Comparison of ENCODE assay signal across 22 cellular contexts in genomic region chr7:105699568-105700236, GRCh38.
"Had no signal": no experiment of that assay in that cellular context is flagged by ENCODE, and none has a peak within 500 bp of the region (broad histone marks: within the 10 kb centered on the region; RNA-seq: fewer than 3 reads in every experiment).

No MANE protein-coding gene starts in this region.

- DNase-seq: activated B cell treated with CpG ODN at 0.5 μM for 24 hours; activated CD4-positive, alpha-beta T cell treated with anti-CD3 and anti-CD28 coated beads for 1 hour; activated CD4-positive, alpha-beta T cell treated with anti-CD3 and anti-CD28 coated beads, Interleukin-2, amount 10 ng/mL, durations not matched to agents 24 days and 14 days; activated CD4-positive, alpha-beta T cell treated with anti-CD3 and anti-CD28 coated beads, Interleukin-2, amount 50 U/mL, for 48 hours; activated CD8-positive, alpha-beta memory T cell treated with anti-CD3 and anti-CD28 coated beads, Interleukin-2, amount 10 ng/mL, durations not matched to agents 7 days and 5 days; activated effector memory CD4-positive, alpha-beta T cell treated with anti-CD3 and anti-CD28 coated beads, Interleukin-2, amount 50 U/mL, for 16 hours; activated naive CD4-positive, alpha-beta T cell treated with anti-CD3 and anti-CD28 coated beads for 36 hours; activated naive CD8-positive, alpha-beta T cell treated with anti-CD3 and anti-CD28 coated beads, Interleukin-2, amount 10 ng/mL, durations not matched to agents 7 days and 5 days; activated T-cell treated with anti-CD3 and anti-CD28 coated beads, Interleukin-2, amount 50 U/mL, for 24 hours; adrenal gland; anterior cingulate cortex; Kasumi-1; NCI-H1105 treated with DMSO at 0.1 percent for 48 hours; NCI-H1436 treated with DMSO at 0.1 percent for 48 hours; NCI-H187; NCI-H2081; NCI-H510A treated with DMSO at 0.1 percent for 48 hours; PC-9; SHP77 treated with DMSO at 0.1 percent for 48 hours; T-helper 9 cell had no signal

- ATAC-seq: activated CD8-positive, alpha-beta memory T cell treated with anti-CD3 and anti-CD28 coated beads, Interleukin-2, amount 10 ng/mL, durations not matched to agents 7 days and 5 days had no signal

- H3K4me1 ChIP-seq: adrenal gland, breast epithelium had no signal

- H3K4me1 Mint-ChIP-seq: activated B cell treated with CpG ODN at 0.5 μM for 24 hours; activated CD8-positive, alpha-beta memory T cell treated with anti-CD3 and anti-CD28 coated beads, Interleukin-2, amount 10 ng/mL, durations not matched to agents 7 days and 5 days; activated naive CD8-positive, alpha-beta T cell treated with anti-CD3 and anti-CD28 coated beads, Interleukin-2, amount 10 ng/mL, durations not matched to agents 7 days and 5 days had no signal

- H3K36me3 ChIP-seq: adrenal gland, breast epithelium had no signal

- H3K36me3 Mint-ChIP-seq: activated CD8-positive, alpha-beta memory T cell treated with anti-CD3 and anti-CD28 coated beads, Interleukin-2, amount 10 ng/mL, durations not matched to agents 7 days and 5 days had no signal

- H3K27me3 ChIP-seq: adrenal gland, breast epithelium had no signal

- H3K27ac Mint-ChIP-seq: activated B cell treated with CpG ODN at 0.5 μM for 24 hours; activated CD4-positive, alpha-beta T cell treated with anti-CD3 and anti-CD28 coated beads, Interleukin-2, amount 10 ng/mL, durations not matched to agents 24 days and 14 days; activated CD8-positive, alpha-beta memory T cell treated with anti-CD3 and anti-CD28 coated beads, Interleukin-2, amount 10 ng/mL, durations not matched to agents 7 days and 5 days; activated naive CD4-positive, alpha-beta T cell treated with anti-CD3 and anti-CD28 coated beads for 36 hours; activated naive CD8-positive, alpha-beta T cell treated with anti-CD3 and anti-CD28 coated beads, Interleukin-2, amount 10 ng/mL, durations not matched to agents 7 days and 5 days; activated T-cell treated with anti-CD3 and anti-CD28 coated beads, Interleukin-2, amount 50 U/mL, for 24 hours; T-helper 1 cell treated with Interleukin-12 subunit alpha and Interleukin-12 subunit beta and Interleukin-4 antibody, amounts not matched to agents 30 μg/mL and 1 μg/mL, for 36 hours had no signal

- H3K4me3 Mint-ChIP-seq: activated B cell treated with CpG ODN at 0.5 μM for 24 hours; activated CD4-positive, alpha-beta T cell treated with anti-CD3 and anti-CD28 coated beads, Interleukin-2, amount 10 ng/mL, durations not matched to agents 24 days and 14 days; activated CD8-positive, alpha-beta memory T cell treated with anti-CD3 and anti-CD28 coated beads, Interleukin-2, amount 10 ng/mL, durations not matched to agents 7 days and 5 days; activated naive CD4-positive, alpha-beta T cell treated with anti-CD3 and anti-CD28 coated beads for 36 hours; activated naive CD8-positive, alpha-beta T cell treated with anti-CD3 and anti-CD28 coated beads, Interleukin-2, amount 10 ng/mL, durations not matched to agents 7 days and 5 days; activated T-cell treated with anti-CD3 and anti-CD28 coated beads, Interleukin-2, amount 50 U/mL, for 24 hours; T-helper 1 cell treated with Interleukin-12 subunit alpha and Interleukin-12 subunit beta and Interleukin-4 antibody, amounts not matched to agents 30 μg/mL and 1 μg/mL, for 36 hours had no signal

- H3K9me3 Mint-ChIP-seq: activated B cell treated with CpG ODN at 0.5 μM for 24 hours; activated CD4-positive, alpha-beta T cell treated with anti-CD3 and anti-CD28 coated beads, Interleukin-2, amount 10 ng/mL, durations not matched to agents 24 days and 14 days; T-helper 1 cell treated with Interleukin-12 subunit alpha and Interleukin-12 subunit beta and Interleukin-4 antibody, amounts not matched to agents 30 μg/mL and 1 μg/mL, for 36 hours had no signal

- H3K4me2 ChIP-seq: PC-9 had no signal

- H3K27me3 Mint-ChIP-seq: activated B cell treated with CpG ODN at 0.5 μM for 24 hours; activated CD4-positive, alpha-beta T cell treated with anti-CD3 and anti-CD28 coated beads, Interleukin-2, amount 10 ng/mL, durations not matched to agents 24 days and 14 days; activated T-cell treated with anti-CD3 and anti-CD28 coated beads, Interleukin-2, amount 50 U/mL, for 24 hours had no signal

- H3K9me3 ChIP-seq: adrenal gland, breast epithelium had no signal

- H3K27ac ChIP-seq: adrenal gland, breast epithelium, PC-9 had no signal

- H3K4me3 ChIP-seq: adrenal gland, breast epithelium, PC-9 had no signal

- H2AFZ ChIP-seq: PC-9 had no signal
